8 cellular contexts compared by ENCODE assay signal in genomic region chr10:98028168-98028770, GRCh38. TPM values are rescaled to one million over a fixed set of nuclear protein-coding genes. Genes with fewer than 3 reads are reported as not detected.
DNase-seq lines count a peak whose midpoint lies in the region; ATAC-seq and TF ChIP-seq lines count a peak whose summit lies in the region.

No MANE protein-coding gene starts in this region.

- CTCF ChIA-PET in IMR-90 (lab: Yijun Ruan, JAX) = interaction anchor here (0.6 to 1.3 kb wide), 3 partner anchors 13 to 159 kb away, joined by 3 read pairs; no protein-coding TSS in a partner anchor

- H3K36me3 Mint-ChIP-seq in activated naive CD4-positive, alpha-beta T cell treated with anti-CD3 and anti-CD28 coated beads, Interleukin-2, amount 50 U/mL, for 72 hours = peaks cover 0 to 4% of the 10 kb centered on the region in 2 donors

- DNase-seq in GM06990 (ENCODE audit: extremely low read depth, insufficient read length) (no peak), IMR-90 (peak; percentile 3), RWPE2 (ENCODE audit: low spot score) (no peak), left cardiac atrium (peak; percentile 68), sigmoid colon (no peak)
- DNase-seq in activated naive CD4-positive, alpha-beta T cell treated with anti-CD3 and anti-CD28 coated beads, Interleukin-2, amount 50 U/mL, for 72 hours (ENCODE audit: low spot score in 2 of 2) = peak in 1 of 2 donors; percentile 74

- H3K4me1 ChIP-seq in IMR-90 (ENCODE audit: control insufficient read depth, insufficient read depth, low read length) (no peaks in the 10 kb centered on the region), RWPE2 (ENCODE audit: insufficient read depth, poor library complexity, severe bottlenecking) (no peaks in the 10 kb centered on the region), sigmoid colon (peaks cover 0 to 25% (median 23%) of the 10 kb centered on the region in 4 donors)

- H4K91ac ChIP-seq in IMR-90 (ENCODE audit: insufficient read depth, low read depth, low read length) = no peak overlapping the region

- no peak overlapping the region for H3K4me2 ChIP-seq in IMR-90 (ENCODE audit: low read depth, low read length)

- no peaks in the 10 kb centered on the region; the same call in none of the 2 replicates for H3K27me3 ChIP-seq in GM06990 (replicated peaks; ENCODE audit: control insufficient read depth, insufficient read depth, low read length)
- peaks cover 62% of the 10 kb centered on the region for H3K27me3 ChIP-seq in IMR-90 (ENCODE audit: control insufficient read depth, insufficient read depth, low read length)
- peaks cover 66% of the 10 kb centered on the region for H3K27me3 ChIP-seq in RWPE2 (ENCODE audit: insufficient read depth, poor library complexity, severe bottlenecking)
- peaks cover 17 to 84% (median 50%) of the 10 kb centered on the region in 3 donors for H3K27me3 ChIP-seq in sigmoid colon

- no peak for ATAC-seq in IMR-90 (ENCODE audit: low read depth)
- ATAC-seq in RWPE2 (ENCODE audit: low read depth) = no peak
- ATAC-seq in activated naive CD4-positive, alpha-beta T cell treated with anti-CD3 and anti-CD28 coated beads, Interleukin-2, amount 50 U/mL, for 72 hours = peak; percentile 67 to 85
- peak in 1 of 2 donors; percentile 48 for ATAC-seq in left cardiac atrium
- no peak for ATAC-seq in HG03457 (IDR thresholded peaks at IDR 0.05; ENCODE audit: unreplicated experiment)
- no peak for ATAC-seq in GM18502 (IDR thresholded peaks at IDR 0.05; ENCODE audit: poor library complexity, unreplicated experiment)

- POLR2A ChIA-PET in IMR-90 (lab: Charles Lee; ENCODE audit: unreplicated experiment) = no interaction called here

- H2AK9ac ChIP-seq in IMR-90 (replicated peaks; ENCODE audit: low read depth, low read length, poor library complexity) = no peak overlapping the region

- no peak overlapping the region for H3K56ac ChIP-seq in IMR-90 (ENCODE audit: extremely low read depth, insufficient read depth, low read length)

- peak; percentile 13 for TF ChIP-seq RAD21 in IMR-90 (IDR thresholded peaks at IDR 0.05; ENCODE audit: low read length)

- WGBS in IMR-90 (ENCODE audit: extremely low coverage in 2 of 2, insufficient read length in 1 of 2), 2 experiments = no CpG with 5 or more reads among the region's 11 CpGs
- WGBS in sigmoid colon, 2 donors = 13 to 17% methylated on average over 11 of the region's 11 CpGs

- in situ Hi-C loops in IMR-90 (cut with MboI; ENCODE audit: low sequenced_read_pairs) = loop anchor here (25.0 kb wide), 1 partner anchor 241 kb away; no protein-coding TSS in a partner anchor

- H2AK5ac ChIP-seq in IMR-90 (ENCODE audit: low read depth, low read length) = no peak overlapping the region

- dilution Hi-C loops in IMR-90 (cut with HindIII; ENCODE audit: low sequenced_read_pairs, unreplicated experiment) = no loop called here

- H3K18ac ChIP-seq in IMR-90 (ENCODE audit: low read depth, low read length) = no peak overlapping the region

- no peak overlapping the region for H3K14ac ChIP-seq in IMR-90 (replicated peaks; ENCODE audit: low read depth, low read length)

- no peak for TF ChIP-seq EP300 in sigmoid colon (IDR thresholded peaks at IDR 0.05)

- no peak overlapping the region for H4K5ac ChIP-seq in IMR-90 (ENCODE audit: low read depth, low read length)

- peak; percentile 88 for TF ChIP-seq CTCF in GM06990 (IDR thresholded peaks at IDR 0.05; ENCODE audit: insufficient read depth, low read length, poor library complexity, severe bottlenecking)
- TF ChIP-seq CTCF in IMR-90 (conservative IDR thresholded peaks at IDR 0.05; ENCODE audit: low read depth, low read length) = peak; percentile 41
- peak; percentile 48 for TF ChIP-seq CTCF in RWPE2 (IDR thresholded peaks at IDR 0.05; ENCODE audit: poor library complexity, severe bottlenecking)
- peak in 3 of 4 experiments; percentile 23 to 58 (median 29) for TF ChIP-seq CTCF in sigmoid colon (IDR thresholded peaks at IDR 0.05)

- no peaks in the 10 kb centered on the region for H3K9me3 ChIP-seq in IMR-90 (ENCODE audit: control insufficient read depth, insufficient read depth, low read length)
- no peaks in the 10 kb centered on the region for H3K9me3 ChIP-seq in RWPE2 (ENCODE audit: severe bottlenecking)
- H3K9me3 ChIP-seq in sigmoid colon = no peaks in the 10 kb centered on the region

- no peak overlapping the region for H4K8ac ChIP-seq in IMR-90 (ENCODE audit: low read depth in 2 of 2, low read length in 2 of 2)

- no peak overlapping the region for H3K23ac ChIP-seq in IMR-90 (ENCODE audit: low read depth, low read length)

- no peaks in the 10 kb centered on the region for H3K9me3 Mint-ChIP-seq in activated naive CD4-positive, alpha-beta T cell treated with anti-CD3 and anti-CD28 coated beads, Interleukin-2, amount 50 U/mL, for 72 hours

- H3K9me1 ChIP-seq in IMR-90 (ENCODE audit: insufficient read depth, low read length) = no peaks in the 10 kb centered on the region

- no peak overlapping the region for H2AFZ ChIP-seq in IMR-90 (replicated peaks; ENCODE audit: low read length, poor library complexity)

- no peak overlapping the region for H3K4me3 ChIP-seq in GM06990 (replicated peaks; ENCODE audit: low read depth, low read length)
- no peak overlapping the region for H3K4me3 ChIP-seq in IMR-90 (ENCODE audit: insufficient read depth, low read depth, low read length)
- no peak overlapping the region for H3K4me3 ChIP-seq in RWPE2 (ENCODE audit: severe bottlenecking)
- H3K4me3 ChIP-seq in sigmoid colon = no peak overlapping the region

- H3K36me3 ChIP-seq in GM06990 (ENCODE audit: control insufficient read depth, insufficient read depth, low read length) (no peaks in the 10 kb centered on the region), IMR-90 (ENCODE audit: control insufficient read depth, insufficient read depth, low read length) (no peaks in the 10 kb centered on the region), RWPE2 (ENCODE audit: low read depth) (no peaks in the 10 kb centered on the region), sigmoid colon (no peaks in the 10 kb centered on the region)

- H2BK20ac ChIP-seq in IMR-90 (ENCODE audit: low read depth, low read length) = no peak overlapping the region

- TF ChIP-seq POLR2A in IMR-90 (IDR thresholded peaks at IDR 0.05; ENCODE audit: low read depth, low read length) (no peak), sigmoid colon (IDR thresholded peaks at IDR 0.05) (no peak)

- intact Hi-C loops in IMR-90 (cut with micrococcal nuclease) (no loop called here), left cardiac atrium (cut with DNase I) (loop anchor here in 1 of 2 donors (5.0 kb wide), 1 partner anchor 106 kb away; no protein-coding TSS in a partner anchor), sigmoid colon (cut with DNase I) (no loop called here)

- H3K27ac Mint-ChIP-seq in activated naive CD4-positive, alpha-beta T cell treated with anti-CD3 and anti-CD28 coated beads, Interleukin-2, amount 50 U/mL, for 72 hours = no peak overlapping the region

- no peak overlapping the region for H2BK5ac ChIP-seq in IMR-90 (ENCODE audit: low read depth, low read length, poor library complexity, severe bottlenecking)

- no peak overlapping the region for H3K9ac ChIP-seq in IMR-90 (ENCODE audit: low read depth, low read length)

- no peaks in the 10 kb centered on the region for H4K20me1 ChIP-seq in IMR-90 (ENCODE audit: insufficient read depth, low read length)

- H2BK15ac ChIP-seq in IMR-90 (ENCODE audit: low read depth, low read length) = no peak overlapping the region

- no peak overlapping the region for H3K4ac ChIP-seq in IMR-90 (ENCODE audit: low read depth, low read length)

- H3K79me1 ChIP-seq in IMR-90 (ENCODE audit: low read depth in 1 of 2, low read length in 2 of 2) = no peaks in the 10 kb centered on the region

- H2BK120ac ChIP-seq in IMR-90 (ENCODE audit: low read depth, low read length) = no peak overlapping the region

- BruUV-seq in IMR-90 (replicated peaks; lab: Mats Ljungman, UMichigan) = no TSS peak

- no peak overlapping the region for H3K27ac ChIP-seq in IMR-90 (ENCODE audit: insufficient read depth, low read length)
- no peak overlapping the region for H3K27ac ChIP-seq in RWPE2 (ENCODE audit: poor library complexity, severe bottlenecking)
- no peak overlapping the region for H3K27ac ChIP-seq in sigmoid colon

TF ChIP-seq in IMR-90, 13 proteins besides CTCF, POLR2A, EP300 and RAD21 (continues in another document):
- TF ChIP-seq SMC3 (IDR thresholded peaks at IDR 0.05; ENCODE audit: low read depth, low read length) = no peak
- no peak for TF ChIP-seq MXI1 (IDR thresholded peaks at IDR 0.05; ENCODE audit: borderline replicate concordance, low read depth, low read length)
- no peak for TF ChIP-seq RFX5 (IDR thresholded peaks at IDR 0.05; ENCODE audit: low read depth, low read length)
- TF ChIP-seq CEBPB (IDR thresholded peaks at IDR 0.05; ENCODE audit: low read depth, low read length) = no peak
- TF ChIP-seq CHD1 (IDR thresholded peaks at IDR 0.05; ENCODE audit: low read depth, low read length) = no peak
- TF ChIP-seq USF2 (IDR thresholded peaks at IDR 0.05; ENCODE audit: low read depth, low read length) = no peak
- TF ChIP-seq, protein P1, sequence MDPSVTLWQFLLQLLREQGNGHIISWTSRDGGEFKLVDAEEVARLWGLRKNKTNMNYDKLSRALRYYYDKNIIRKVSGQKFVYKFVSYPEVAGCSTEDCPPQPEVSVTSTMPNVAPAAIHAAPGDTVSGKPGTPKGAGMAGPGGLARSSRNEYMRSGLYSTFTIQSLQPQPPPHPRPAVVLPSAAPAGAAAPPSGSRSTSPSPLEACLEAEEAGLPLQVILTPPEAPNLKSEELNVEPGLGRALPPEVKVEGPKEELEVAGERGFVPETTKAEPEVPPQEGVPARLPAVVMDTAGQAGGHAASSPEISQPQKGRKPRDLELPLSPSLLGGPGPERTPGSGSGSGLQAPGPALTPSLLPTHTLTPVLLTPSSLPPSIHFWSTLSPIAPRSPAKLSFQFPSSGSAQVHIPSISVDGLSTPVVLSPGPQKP (IDR thresholded peaks at IDR 0.05; ENCODE audit: borderline replicate concordance, low read depth, low read length) = no peak
- TF ChIP-seq NFE2L2 (IDR thresholded peaks at IDR 0.05; ENCODE audit: low read depth, low read length) = no peak
- TF ChIP-seq FOS (IDR thresholded peaks at IDR 0.05; ENCODE audit: low read depth, low read length) = no peak

RNA-seq across cellular contexts. Expression of gene CRTAC1, which starts 2.2 kb away (rescaled TPM):
- not detected in 2 replicates for total RNA-seq in IMR-90 (2012; rRNA removed)
- polyA plus RNA-seq in IMR-90 (2012; rRNA removed) = not detected in 2 replicates
- polyA plus RNA-seq in IMR-90 (2012; cell fraction: cytosol; rRNA removed) = not detected in 2 replicates
- polyA plus RNA-seq in IMR-90 (2012; cell fraction: nucleus; rRNA removed; ENCODE audit: low replicate concordance) = not detected in 2 replicates
- total RNA-seq in activated naive CD4-positive, alpha-beta T cell treated with anti-CD3 and anti-CD28 coated beads, Interleukin-2, amount 50 U/mL, for 72 hours = not detected
- total RNA-seq in left cardiac atrium = 10 to 100 TPM in 1 of 2 donors, 1 to 10 TPM in 1; 9.6 to 19.3 TPM
- 1 to 10 TPM; 1.5 to 6.4 (median 3.8) TPM for total RNA-seq in sigmoid colon
- 1 to 10 TPM in 2 of 3 donors, not detected in 1; 1.2 to 1.4 TPM for polyA plus RNA-seq in sigmoid colon

Comparison
In these comparisons a context has a peak if more than half of its experiments do, and no peak if none do; other contexts are left out.
1. DNase-seq: peak in IMR-90 (single experiment) and left cardiac atrium (single experiment); none in GM06990 (single experiment), RWPE2 (single experiment) and sigmoid colon (single experiment).
2. CTCF ChIP-seq: peak in every context shown above with its lines; median percentile 88 in GM06990; 48 in RWPE2; 41 in IMR-90; 29 in sigmoid colon.
3. ATAC-seq: peak in activated naive CD4-positive, alpha-beta T cell treated with anti-CD3 and anti-CD28 coated beads, Interleukin-2, amount 50 U/mL, for 72 hours (2 of 2); none in IMR-90 (single experiment), RWPE2 (single experiment), HG03457 (single experiment) and GM18502 (single experiment).